31 cellular contexts compared by ENCODE assay signal in the genomic region with DNA sequence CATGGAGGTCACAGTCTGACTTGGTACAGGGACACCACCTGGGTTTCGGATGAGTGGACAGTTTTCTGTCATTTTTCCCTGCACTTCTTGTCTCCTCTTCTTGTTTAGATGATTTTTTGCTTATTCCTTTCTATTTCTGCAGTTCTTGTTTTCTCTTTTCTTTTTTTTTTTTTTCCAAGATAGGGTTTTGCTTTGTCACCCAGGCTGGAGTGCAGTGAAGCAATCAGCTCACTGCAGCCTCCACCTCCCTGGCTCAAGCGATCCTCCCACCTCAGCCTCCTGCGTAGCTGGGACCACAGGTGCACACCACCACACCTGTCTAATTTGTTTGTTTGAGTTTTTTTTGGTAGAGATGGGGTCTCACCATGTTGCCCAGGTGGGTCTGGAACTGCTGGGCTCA. TPM values are rescaled to one million over a fixed set of nuclear protein-coding genes. Genes with fewer than 3 reads are reported as not detected.
"Had no signal": no experiment of that assay in that cellular context is flagged by ENCODE, and none has a peak within 500 bp of the region (broad histone marks: within the 10 kb centered on the region; RNA-seq: fewer than 3 reads in every experiment).

No MANE protein-coding gene starts in this region.

- ATAC-seq: activated T-helper 17 cell treated with anti-CD3 and anti-CD28 coated beads, Interleukin-2, amount 50 U/mL, for 72 hours; body of pancreas had no signal

- H3K4me3 Mint-ChIP-seq: activated naive CD8-positive, alpha-beta T cell treated with anti-CD3 and anti-CD28 coated beads, Interleukin-2, amount 10 ng/mL, durations not matched to agents 7 days and 5 days; activated T-helper 17 cell treated with anti-CD3 and anti-CD28 coated beads, Interleukin-2, amount 50 U/mL, for 72 hours; T-helper 1 cell treated with Interleukin-12 subunit alpha and Interleukin-12 subunit beta and Interleukin-4 antibody, amounts not matched to agents 30 μg/mL and 1 μg/mL, for 36 hours had no signal

- H3K9ac ChIP-seq: SK-N-SH had no signal

- FAIRE-seq: astrocyte had no signal

- H3K9me3 ChIP-seq: adrenal gland, body of pancreas, breast epithelium, SJSA1, SK-N-SH had no signal

- H3K9me3 Mint-ChIP-seq: activated naive CD8-positive, alpha-beta T cell treated with anti-CD3 and anti-CD28 coated beads, Interleukin-2, amount 10 ng/mL, durations not matched to agents 7 days and 5 days; activated T-helper 17 cell treated with anti-CD3 and anti-CD28 coated beads, Interleukin-2, amount 50 U/mL, for 72 hours; T-helper 1 cell treated with Interleukin-12 subunit alpha and Interleukin-12 subunit beta and Interleukin-4 antibody, amounts not matched to agents 30 μg/mL and 1 μg/mL, for 36 hours had no signal

- H3K27ac Mint-ChIP-seq: activated naive CD8-positive, alpha-beta T cell treated with anti-CD3 and anti-CD28 coated beads, Interleukin-2, amount 10 ng/mL, durations not matched to agents 7 days and 5 days; activated T-helper 17 cell treated with anti-CD3 and anti-CD28 coated beads, Interleukin-2, amount 50 U/mL, for 72 hours; T-helper 1 cell treated with Interleukin-12 subunit alpha and Interleukin-12 subunit beta and Interleukin-4 antibody, amounts not matched to agents 30 μg/mL and 1 μg/mL, for 36 hours had no signal

- H3K4me3 ChIP-seq: adrenal gland, body of pancreas, breast epithelium, SJSA1 had no signal

- H3K27me3 ChIP-seq: adrenal gland, body of pancreas, breast epithelium, SJSA1 had no signal

- H3K4me2 ChIP-seq: SK-N-SH had no signal

- H3K4me1 Mint-ChIP-seq: activated T-helper 17 cell treated with anti-CD3 and anti-CD28 coated beads, Interleukin-2, amount 50 U/mL, for 72 hours had no signal

- H3K27ac ChIP-seq: adrenal gland, body of pancreas, breast epithelium, SJSA1, WERI-Rb-1 had no signal

- H3K36me3 Mint-ChIP-seq: activated naive CD8-positive, alpha-beta T cell treated with anti-CD3 and anti-CD28 coated beads, Interleukin-2, amount 10 ng/mL, durations not matched to agents 7 days and 5 days had no signal

- H3K36me3 ChIP-seq: adrenal gland, breast epithelium, SJSA1, WERI-Rb-1 had no signal

- H3K4me1 ChIP-seq: adrenal gland, body of pancreas, breast epithelium, SJSA1 had no signal

- DNase-seq: activated CD4-positive, alpha-beta T cell treated with anti-CD3 and anti-CD28 coated beads for 1 hour; activated CD4-positive, alpha-beta T cell treated with anti-CD3 and anti-CD28 coated beads for 48 hours; activated CD4-positive, CD25-positive, alpha-beta regulatory T cell; activated CD8-positive, alpha-beta memory T cell treated with anti-CD3 and anti-CD28 coated beads, Interleukin-2, amount 50 U/mL, for 4 hours; activated naive CD4-positive, alpha-beta T cell; activated naive CD4-positive, alpha-beta T cell treated with anti-CD3 and anti-CD28 coated beads, Interleukin-2, amount 50 U/mL, for 16 hours; activated naive CD8-positive, alpha-beta T cell treated with anti-CD3 and anti-CD28 coated beads, Interleukin-2, amount 10 ng/mL, durations not matched to agents 7 days and 5 days; activated T-cell treated with anti-CD3 and anti-CD28 coated beads for 4 hours; activated T-cell treated with anti-CD3 and anti-CD28 coated beads, Interleukin-2, amount 50 U/mL, for 48 hours; adrenal gland; NCI-H1092 treated with DMSO at 0.1 percent for 48 hours; NCI-H187; NCI-H2029 treated with DMSO at 0.1 percent for 48 hours; NCI-H2107; NCI-H2171; NCI-H510A; NCI-H526; NCI-H748 treated with DMSO at 0.1 percent for 48 hours; RPMI8226; SHP77 treated with DMSO at 0.1 percent for 48 hours; SK-N-SH; T1000; WERI-Rb-1 had no signal

- H3K27me3 Mint-ChIP-seq: activated T-helper 17 cell treated with anti-CD3 and anti-CD28 coated beads, Interleukin-2, amount 50 U/mL, for 72 hours had no signal

RNA-seq across cellular contexts. Expression of a gene that starts 49.7 kb away (rescaled TPM):
- total RNA-seq: M059J, SJSA1 had no signal
- polyA plus RNA-seq: SK-N-SH had no signal

RNA-seq across cellular contexts. Expression of a gene that starts 54.9 kb away (rescaled TPM):
- total RNA-seq: activated naive CD8-positive, alpha-beta T cell treated with anti-CD3 and anti-CD28 coated beads, Interleukin-2, amount 10 ng/mL, durations not matched to agents 7 days and 5 days; activated T-helper 17 cell treated with anti-CD3 and anti-CD28 coated beads, Interleukin-2, amount 50 U/mL, for 72 hours; astrocyte; body of pancreas; breast epithelium; cardiac septum; M059J; SJSA1 had no signal
- polyA plus RNA-seq: adrenal gland, SK-N-SH had no signal
